8 cellular contexts compared by ENCODE assay signal in the genomic region with DNA sequence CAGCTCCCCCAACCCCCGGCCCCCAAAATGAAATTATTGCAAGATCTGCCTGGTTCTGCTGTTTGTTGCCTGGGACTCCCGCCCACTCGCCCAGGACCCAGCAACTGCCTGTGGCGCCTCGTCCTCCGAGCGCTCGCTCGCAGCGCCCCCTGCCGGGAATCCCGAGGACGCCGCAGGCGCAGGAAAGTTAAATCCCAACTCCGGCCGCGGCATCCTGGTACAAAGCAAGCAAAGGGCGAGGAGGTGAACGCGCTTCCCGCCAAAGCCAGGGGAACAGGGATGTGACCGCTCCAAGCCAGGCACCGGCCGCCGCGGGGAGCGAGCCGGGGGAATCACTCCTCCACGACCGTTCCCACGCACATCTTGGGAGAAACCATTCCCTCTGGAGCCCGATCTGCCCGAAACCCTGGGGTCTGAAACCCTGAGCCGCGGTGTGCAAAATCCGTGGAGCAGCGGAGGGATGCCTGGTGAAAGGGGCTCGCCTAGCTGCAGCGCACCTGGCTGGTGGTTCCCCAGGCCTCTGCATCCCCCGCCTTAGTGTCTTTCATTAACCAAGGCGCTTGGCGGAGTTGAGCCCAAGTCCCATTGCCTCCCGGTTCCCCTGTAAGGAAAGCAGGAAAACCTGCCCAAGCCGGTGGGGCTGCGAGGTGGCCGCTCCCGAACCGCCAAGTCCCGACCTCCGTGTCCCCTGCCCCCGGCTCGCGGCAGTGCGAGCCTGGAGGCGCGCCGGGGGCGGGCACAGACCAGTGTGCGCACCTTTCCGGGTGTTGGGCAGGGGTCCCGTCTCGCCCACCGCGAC. TPM values are rescaled to one million over a fixed set of nuclear protein-coding genes. Genes with fewer than 3 reads are reported as not detected.
DNase-seq lines count a peak whose midpoint lies in the region; ATAC-seq and TF ChIP-seq lines count a peak whose summit lies in the region.

No MANE protein-coding gene starts in this region.

- H3K27ac Mint-ChIP-seq in MCF 10A (ENCODE audit: low read depth, unreplicated experiment), result peak overlapping the region; percentile 27

- no peaks in the 10 kb centered on the region for H3K27me3 Mint-ChIP-seq in MCF 10A (ENCODE audit: insufficient read depth, unreplicated experiment)

- DNase-seq in RWPE2 (ENCODE audit: low spot score) (peak; percentile 91), MCF 10A (ENCODE audit: unreplicated experiment) (peak; percentile 76), skeletal muscle cell (ENCODE audit: low read depth) (no peak)
- no peak for DNase-seq in effector CD4-positive, alpha-beta T cell

- H3K9me3 Mint-ChIP-seq in MCF 10A (ENCODE audit: unreplicated experiment), result no peaks in the 10 kb centered on the region

- CTCF ChIA-PET in MCF 10A (lab: Yijun Ruan, JAX), result interaction anchor here (0.6 to 2.3 kb wide), 43 partner anchors 8 to 1819 kb away, joined by 3 to 16 read pairs (median 4); no protein-coding TSS in a partner anchor

- BruUV-seq in MCF 10A (replicated peaks; lab: Mats Ljungman, UMichigan), result no TSS peak

- H3K27me3 ChIP-seq in BLaER1 (peaks cover 15% of the 10 kb centered on the region), RWPE2 (ENCODE audit: insufficient read depth, poor library complexity, severe bottlenecking) (no peaks in the 10 kb centered on the region), iPS-20b (ENCODE audit: insufficient read depth, low read length) (peaks cover 14% of the 10 kb centered on the region; the same call in 1 of the 2 replicates)

- H3K9ac ChIP-seq in BLaER1 (no peak overlapping the region), iPS-20b (ENCODE audit: low read depth, low read length) (peak overlapping the region; percentile 89; the same call in 1 of the 2 replicates)

- intact Hi-C loops in MCF 10A (cut with micrococcal nuclease), result loop anchor here (1.0 to 5.0 kb wide), 5 partner anchors 183 to 788 kb away; no protein-coding TSS in a partner anchor

- ATAC-seq in GM18907 (IDR thresholded peaks at IDR 0.05; ENCODE audit: unreplicated experiment) (peak; percentile 61), HG03469 (IDR thresholded peaks at IDR 0.05; ENCODE audit: unreplicated experiment) (peak; percentile 44), RWPE2 (ENCODE audit: low read depth) (peak; percentile 56)

- H3K4me2 ChIP-seq in BLaER1, result peak overlapping the region; percentile 94

- H3K4me1 Mint-ChIP-seq in MCF 10A (ENCODE audit: insufficient read depth, unreplicated experiment), result peaks cover 7% of the 10 kb centered on the region

- peaks cover 16% of the 10 kb centered on the region for H3K9me3 ChIP-seq in BLaER1
- H3K9me3 ChIP-seq in RWPE2 (ENCODE audit: severe bottlenecking), result no peaks in the 10 kb centered on the region
- no peaks in the 10 kb centered on the region for H3K9me3 ChIP-seq in iPS-20b (ENCODE audit: insufficient read depth, low read depth, low read length)

- H3K4me3 Mint-ChIP-seq in MCF 10A (ENCODE audit: unreplicated experiment), result peak overlapping the region; percentile 69

- TF ChIP-seq CTCF in RWPE2 (IDR thresholded peaks at IDR 0.05; ENCODE audit: poor library complexity, severe bottlenecking), result peak; percentile 99
- TF ChIP-seq CTCF in MCF 10A (IDR thresholded peaks at IDR 0.05; ENCODE audit: unreplicated experiment), result peak; percentile 93

- peaks cover 18% of the 10 kb centered on the region for H3K4me1 ChIP-seq in BLaER1
- peaks cover 4% of the 10 kb centered on the region for H3K4me1 ChIP-seq in RWPE2 (ENCODE audit: insufficient read depth, poor library complexity, severe bottlenecking)
- peaks cover 5% of the 10 kb centered on the region; the same call in 1 of the 2 replicates for H3K4me1 ChIP-seq in iPS-20b (ENCODE audit: insufficient read depth, low read length)

- H3K36me3 ChIP-seq in BLaER1 (no peaks in the 10 kb centered on the region), RWPE2 (ENCODE audit: low read depth) (peaks cover 16% of the 10 kb centered on the region), iPS-20b (ENCODE audit: insufficient read depth, low read depth, low read length) (peaks cover 12% of the 10 kb centered on the region; the same call in 1 of the 2 replicates)

- H3K27ac ChIP-seq in BLaER1, result no peak overlapping the region
- no peak overlapping the region for H3K27ac ChIP-seq in RWPE2 (ENCODE audit: poor library complexity, severe bottlenecking)
- H3K27ac ChIP-seq in iPS-20b (ENCODE audit: low read length), result no peak overlapping the region

- H3K4me3 ChIP-seq in BLaER1 (peak overlapping the region; percentile 67), RWPE2 (ENCODE audit: severe bottlenecking) (peak overlapping the region; percentile 59), iPS-20b (ENCODE audit: low read length) (peak overlapping the region; percentile 91), skeletal muscle cell (ENCODE audit: low read depth, low read length) (peak overlapping the region; percentile 78)

- POLR2A ChIA-PET in MCF 10A (lab: Yijun Ruan, JAX), result interaction anchor here (1.6 kb wide), 1 partner anchor 276 kb away, joined by 3 read pairs; no protein-coding TSS in a partner anchor

- H3K36me3 Mint-ChIP-seq in MCF 10A (ENCODE audit: insufficient read depth, unreplicated experiment), result no peaks in the 10 kb centered on the region

- H4K20me1 ChIP-seq in BLaER1, result no peaks in the 10 kb centered on the region

RNA-seq across cellular contexts. Expression of a gene that starts 1.2 kb away (rescaled TPM):
- total RNA-seq in MCF 10A (2022), result 1.2 and 1.4 TPM in 2 replicates

Comparison
In these comparisons a context has a peak if more than half of its experiments do, and no peak if none do; other contexts are left out.
1. DNase-seq: peak in RWPE2 (single experiment) and MCF 10A (single experiment); none in skeletal muscle cell (single experiment) and effector CD4-positive, alpha-beta T cell (single experiment).
2. Peak in every context shown above with its lines, with median percentiles within 50 percentile points of each other: H3K4me3 ChIP-seq and ATAC-seq.